11 cellular contexts compared by ENCODE assay signal in genomic region chr9:88776717-88777497, GRCh38.
DNase-seq lines count a peak whose midpoint lies in the region; ATAC-seq, FAIRE-seq and TF ChIP-seq lines count a peak whose summit lies in the region.
"Had no signal": no experiment of that assay in that cellular context is flagged by ENCODE, and none has a peak within 500 bp of the region (broad histone marks: within the 10 kb centered on the region; RNA-seq: fewer than 3 reads in every experiment).

No MANE protein-coding gene starts in this region.

- H3K27ac ChIP-seq in A549 (peak overlapping the region; percentile 96 to 99), HEK293 (ENCODE audit: extremely low read depth, low read depth, low read length) (no peak overlapping the region)
- H3K27ac ChIP-seq: VCaP had no signal

- TF ChIP-seq POLR2A in A549 (IDR thresholded peaks at IDR 0.05; ENCODE audit: low read length) = no peak

- H3K9me3 ChIP-seq in A549 (no peaks in the 10 kb centered on the region), HEK293 (ENCODE audit: control insufficient read depth, insufficient read depth, low read depth, low read length) (no peaks in the 10 kb centered on the region), adipocyte (ENCODE audit: control insufficient read depth, low read length) (no peaks in the 10 kb centered on the region)

- H3K4me1 ChIP-seq in A549 (peaks cover 80% of the 10 kb centered on the region), HEK293 (ENCODE audit: control insufficient read depth, insufficient read depth, low read length) (peaks cover 16% of the 10 kb centered on the region), adipocyte (ENCODE audit: control insufficient read depth, insufficient read depth, low read length) (peaks cover 51% of the 10 kb centered on the region)

- no peaks in the 10 kb centered on the region for H3K27me3 ChIP-seq in adipocyte (replicated peaks; ENCODE audit: control insufficient read depth, insufficient read depth, low read length)

- H3K36me3 ChIP-seq in HEK293 (ENCODE audit: control insufficient read depth in 2 of 2, insufficient read depth in 1 of 2, low read length in 2 of 2) (no peaks in the 10 kb centered on the region), adipocyte (ENCODE audit: control insufficient read depth, insufficient read depth, low read length, severe bottlenecking) (no peaks in the 10 kb centered on the region)

- H3K9me3 Mint-ChIP-seq in activated naive CD4-positive, alpha-beta T cell treated with anti-CD3 and anti-CD28 coated beads for 36 hours = no peaks in the 10 kb centered on the region

- WGBS in A549 (ENCODE audit: missing lambda C conversion rate) = 57% methylated on average over 7 of the region's 7 CpGs

- POLR2A ChIA-PET in A549 (lab: Yijun Ruan, JAX) (no interaction called here), HEK293 (lab: Yijun Ruan, JAX) (no interaction called here)

- CTCF ChIA-PET in A549 (lab: Yijun Ruan, JAX) = interaction anchor here (1.4 kb wide), 2 partner anchors 11 to 14 kb away, joined by 3 to 4 read pairs; no protein-coding TSS in a partner anchor
- CTCF ChIA-PET in HEK293 (lab: Yijun Ruan, JAX) = interaction anchor here (0.7 kb wide), 2 partner anchors 62 to 1452 kb away, joined by 3 to 4 read pairs; no protein-coding TSS in a partner anchor
- CTCF ChIA-PET in activated naive CD4-positive, alpha-beta T cell treated with anti-CD3 and anti-CD28 coated beads for 36 hours (lab: Charles Lee) = no interaction called here

- peak; percentile 44 to 85 for DNase-seq in A549 (ENCODE audit: low read depth in 1 of 2, low spot score in 1 of 2)
- DNase-seq in adipocyte (ENCODE audit: low read depth) = peak; percentile 77
- DNase-seq in iris pigment epithelial cell (ENCODE audit: low read depth) = peak; percentile 98
- no peak for DNase-seq in activated naive CD4-positive, alpha-beta T cell treated with anti-CD3 and anti-CD28 coated beads for 36 hours
- DNase-seq in RPMI8226 = no peak
- DNase-seq: naive thymus-derived CD4-positive, alpha-beta T cell; NCI-H748 treated with DMSO at 0.1 percent for 48 hours had no signal

- H3K36me3 Mint-ChIP-seq in activated naive CD4-positive, alpha-beta T cell treated with anti-CD3 and anti-CD28 coated beads for 36 hours (ENCODE audit: low read depth) = no peaks in the 10 kb centered on the region
- H3K36me3 Mint-ChIP-seq: naive thymus-derived CD4-positive, alpha-beta T cell had no signal

- H3K27me3 Mint-ChIP-seq in activated naive CD4-positive, alpha-beta T cell treated with anti-CD3 and anti-CD28 coated beads for 36 hours (ENCODE audit: low read depth) = peaks cover 4% of the 10 kb centered on the region

- H3K4me2 ChIP-seq in A549 = peak overlapping the region; percentile 77

- no peak overlapping the region for H3K4me3 Mint-ChIP-seq in activated naive CD4-positive, alpha-beta T cell treated with anti-CD3 and anti-CD28 coated beads for 36 hours
- H3K4me3 Mint-ChIP-seq: naive thymus-derived CD4-positive, alpha-beta T cell had no signal

- TF ChIP-seq RAD21 in A549 (conservative IDR thresholded peaks at IDR 0.05 in 1 of 2, IDR thresholded peaks at IDR 0.05 in 1 of 2) = peak; percentile 10 to 58; a peak in 3 of 5 replicates

- TF ChIP-seq CTCF in A549 (IDR thresholded peaks at IDR 0.05) (no peak), HEK293 (tag by site-specific recombination; IDR thresholded peaks at IDR 0.05) (no peak)

- H3K4me3 ChIP-seq in A549 (peak overlapping the region; percentile 11; the same call in 1 of the 3 replicates), HEK293 (ENCODE audit: low read depth, low read length) (no peak overlapping the region), adipocyte (ENCODE audit: low read length) (no peak overlapping the region)

- peak; percentile 80 to 81; a peak in 4 of 5 replicates for TF ChIP-seq EP300 in A549 (IDR thresholded peaks at IDR 0.05)

- peaks cover 2% of the 10 kb centered on the region for H3K4me1 Mint-ChIP-seq in activated naive CD4-positive, alpha-beta T cell treated with anti-CD3 and anti-CD28 coated beads for 36 hours (ENCODE audit: low read depth)

- intact Hi-C loops in activated naive CD4-positive, alpha-beta T cell treated with anti-CD3 and anti-CD28 coated beads for 36 hours (cut with micrococcal nuclease) = no loop called here

- H3K27ac Mint-ChIP-seq in activated naive CD4-positive, alpha-beta T cell treated with anti-CD3 and anti-CD28 coated beads for 36 hours = no peak overlapping the region

- peak; percentile 62 to 81 for ATAC-seq in A549
- no peak for ATAC-seq in GM21529 (IDR thresholded peaks at IDR 0.05; ENCODE audit: unreplicated experiment)
- ATAC-seq in HG03460 (IDR thresholded peaks at IDR 0.05; ENCODE audit: unreplicated experiment) = no peak
- ATAC-seq: naive thymus-derived CD4-positive, alpha-beta T cell had no signal

- H3K9ac ChIP-seq in adipocyte (ENCODE audit: low read length) = peak overlapping the region; percentile 20

- FAIRE-seq in A549 (lab: Jason Lieb, UNC) = peak; percentile 36

TF ChIP-seq in A549, 52 proteins besides CTCF, POLR2A, EP300 and RAD21 (continues in another document):
- 0 out of 3 replicates have a peak, but pooled peaks have one; percentile 39 for TF ChIP-seq BCL3 (IDR thresholded peaks at IDR 0.05)
- no peak for TF ChIP-seq ZFP36 (IDR thresholded peaks at IDR 0.05; ENCODE audit: borderline replicate concordance, partially characterized antibody)
- TF ChIP-seq NPAS2 (CRISPR knock-in tag; IDR thresholded peaks at IDR 0.05; ENCODE audit: borderline replicate concordance) = 0 out of 2 replicates have a peak, but pooled peaks have one; percentile 27
- peak; percentile 89 for TF ChIP-seq JUNB (IDR thresholded peaks at IDR 0.05)
- TF ChIP-seq NFE2L2 (conservative IDR thresholded peaks at IDR 0.05; ENCODE audit: low read length) = peak; percentile 48
- peak; percentile 72 for TF ChIP-seq E2F6 (IDR thresholded peaks at IDR 0.05; ENCODE audit: borderline replicate concordance, low read depth)
- no peak for TF ChIP-seq NR3C1 (IDR thresholded peaks at IDR 0.05)
- peak; percentile 35; the same call in 1 of the 2 replicates for TF ChIP-seq ZNF302 (CRISPR knock-in tag; IDR thresholded peaks at IDR 0.05)
- TF ChIP-seq EHF (CRISPR knock-in tag; IDR thresholded peaks at IDR 0.05) = 0 out of 2 replicates have a peak, but pooled peaks have one; percentile 10

TF ChIP-seq in HEK293, 187 proteins besides CTCF, POLR2A, EP300 and RAD21:
- TF ChIP-seq PRDM10 (tag by site-specific recombination; IDR thresholded peaks at IDR 0.05) (peak; percentile 26; the same call in 1 of the 2 replicates), ZNF16 (tag by site-specific recombination; IDR thresholded peaks at IDR 0.05; ENCODE audit: low read depth) (no peak)

Comparison
In these comparisons a context has a peak if more than half of its experiments do, and no peak if none do; other contexts are left out.
1. ATAC-seq: peak in A549 (2 of 2); none in GM21529 (single experiment) and HG03460 (single experiment).
2. DNase-seq: peak in A549 (2 of 2), adipocyte (single experiment) and iris pigment epithelial cell (single experiment); none in activated naive CD4-positive, alpha-beta T cell treated with anti-CD3 and anti-CD28 coated beads for 36 hours (single experiment) and RPMI8226 (single experiment).
3. Of the 5 proteins assayed by ChIP-seq in both HEK293 and A549: peak only in HEK293: none; only in A549: ZNF302; in both: none; in neither: 4.